In the genomic region with DNA sequence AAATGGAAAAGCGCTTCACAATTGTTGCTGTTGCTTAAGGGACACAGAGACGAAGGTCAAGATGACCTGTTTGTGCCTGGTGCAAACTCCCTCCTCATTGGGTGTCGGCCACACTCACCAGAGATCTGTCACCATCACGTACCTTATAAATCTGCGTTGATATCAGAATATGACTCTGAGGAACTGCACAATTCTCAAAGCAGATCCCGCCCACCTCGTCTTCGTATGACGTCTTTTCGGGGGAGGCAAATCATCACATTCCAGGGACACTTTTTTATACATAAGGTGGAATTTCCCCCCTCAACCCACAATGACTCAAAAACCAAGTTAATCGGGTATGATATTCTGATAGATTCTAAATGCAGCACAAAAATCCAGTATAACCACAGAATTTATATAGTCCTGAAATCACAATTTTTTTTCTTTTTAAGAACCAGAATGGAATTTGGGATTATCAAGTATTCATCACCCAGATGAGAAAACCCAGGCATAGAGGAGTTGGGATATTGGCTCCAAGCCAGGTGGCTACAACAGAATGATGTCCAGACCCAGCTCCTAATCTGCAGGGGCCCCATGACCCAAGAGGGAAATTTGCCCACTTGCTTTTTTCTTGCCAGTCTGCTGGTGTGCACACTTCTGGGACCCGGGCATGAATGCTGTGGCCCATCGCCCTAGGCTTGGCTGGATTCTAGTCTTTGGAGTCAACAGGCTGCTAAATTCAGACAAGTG, we compare ENCODE assay signal across 22 cellular contexts. TPM values are rescaled to one million over a fixed set of nuclear protein-coding genes. Genes with fewer than 3 reads are reported as not detected.
A peak's percentile ranks its signal among the peaks of the same experiment; 100 is the strongest.
DNase-seq lines count a peak whose midpoint lies in the region; ATAC-seq and TF ChIP-seq lines count a peak whose summit lies in the region.
"Had no signal": no experiment of that assay in that cellular context is flagged by ENCODE, and none has a peak within 500 bp of the region (broad histone marks: within the 10 kb centered on the region; RNA-seq: fewer than 3 reads in every experiment).

No MANE protein-coding gene starts in this region.

- peaks cover 7% of the 10 kb centered on the region for H3F3A ChIP-seq in neural progenitor cell (ENCODE audit: low read depth)

- DNase-seq in cardiac muscle cell (ENCODE audit: low read depth in 1 of 2, low spot score in 1 of 2) (peak; percentile 54 to 67), right cardiac atrium (no peak), HS-27A (ENCODE audit: low read depth) (peak; percentile 9), fibroblast of the aortic adventitia (ENCODE audit: low read depth) (peak; percentile 36), putamen (ENCODE audit: low spot score) (peak; percentile 77), neural progenitor cell (ENCODE audit: low spot score) (no peak), DMS53 treated with DMSO at 0.1 percent for 48 hours (lab: John Stamatoyannopoulos, UW; ENCODE audit: unreplicated experiment) (no peak), SIG-M5 (lab: John Stamatoyannopoulos, UW) (no peak)
- DNase-seq: 8988T, ACHN, Calu3, DND-41, HCEC 1CT, IMR-90, MM.1S, NCI-H1694, NCI-H2029 treated with DMSO at 0.1 percent for 48 hours, NCI-H2227 treated with DMSO at 0.1 percent for 48 hours, NCI-H526 treated with DMSO at 0.1 percent for 48 hours, PC-9 had no signal

- peaks cover 3% of the 10 kb centered on the region for H3K27me3 Mint-ChIP-seq in neural progenitor cell (ENCODE audit: insufficient read depth, low read depth)

- H3K4me3 Mint-ChIP-seq in neural progenitor cell, result no peak overlapping the region

- no peaks in the 10 kb centered on the region for H3K9me3 Mint-ChIP-seq in neural progenitor cell

- no peak overlapping the region for H2AFZ ChIP-seq in neural progenitor cell (replicated peaks)
- H2AFZ ChIP-seq: PC-9 had no signal

- no peak overlapping the region for H3K27ac Mint-ChIP-seq in neural progenitor cell

- no peak for ATAC-seq in right cardiac atrium
- ATAC-seq: Right ventricle myocardium inferior had no signal

- H3K36me3 Mint-ChIP-seq in neural progenitor cell, result no peaks in the 10 kb centered on the region

- H3K36me3 ChIP-seq in cardiac muscle cell (no peaks in the 10 kb centered on the region), neural progenitor cell (no peaks in the 10 kb centered on the region)

- H3K27ac ChIP-seq in cardiac muscle cell (no peak overlapping the region), right cardiac atrium (ENCODE audit: low read length) (no peak overlapping the region), neural progenitor cell (no peak overlapping the region)
- H3K27ac ChIP-seq: KMS-11, PC-9 had no signal

- no peak overlapping the region for H3K9ac ChIP-seq in neural progenitor cell
- H3K9ac ChIP-seq: KMS-11 had no signal

- intact Hi-C loops in right cardiac atrium (cut with DNase I), result loop anchor here in 1 of 4 donors (10.0 kb wide), 1 partner anchor 434 kb away; no protein-coding TSS in a partner anchor

- H3K4me3 ChIP-seq in cardiac muscle cell, result no peak overlapping the region
- H3K4me3 ChIP-seq in right cardiac atrium (ENCODE audit: low read length), result no peak overlapping the region
- no peak overlapping the region for H3K4me3 ChIP-seq in fibroblast of the aortic adventitia (ENCODE audit: low read depth, low read length)
- H3K4me3 ChIP-seq in neural progenitor cell, result no peak overlapping the region
- H3K4me3 ChIP-seq: PC-9 had no signal

- H4K20me1 ChIP-seq in neural progenitor cell (ENCODE audit: low read depth), result no peaks in the 10 kb centered on the region

- WGBS in right cardiac atrium, result 54% methylated on average over 13 of the region's 13 CpGs

- H3K4me2 ChIP-seq in neural progenitor cell, result no peak overlapping the region
- H3K4me2 ChIP-seq: KMS-11, PC-9 had no signal

- peaks cover 28% of the 10 kb centered on the region for H3K4me1 Mint-ChIP-seq in neural progenitor cell

- TF ChIP-seq CTCF in cardiac muscle cell (IDR thresholded peaks at IDR 0.05; ENCODE audit: low read depth, low read length) (no peak), fibroblast of the aortic adventitia (IDR thresholded peaks at IDR 0.05; ENCODE audit: insufficient read depth, low read length) (no peak), neural progenitor cell (IDR thresholded peaks at IDR 0.05) (no peak)

- no peaks in the 10 kb centered on the region for H3K27me3 ChIP-seq in cardiac muscle cell
- H3K27me3 ChIP-seq in right cardiac atrium (ENCODE audit: control insufficient read depth, insufficient read depth), result no peaks in the 10 kb centered on the region
- H3K27me3 ChIP-seq in neural progenitor cell, result no peaks in the 10 kb centered on the region

- H3K4me1 ChIP-seq in cardiac muscle cell (ENCODE audit: low read depth) (peaks cover 18% of the 10 kb centered on the region), right cardiac atrium (ENCODE audit: control insufficient read depth, insufficient read depth, low read length) (peaks cover 3% of the 10 kb centered on the region), neural progenitor cell (peaks cover 12% of the 10 kb centered on the region)

- H3K9me3 ChIP-seq in cardiac muscle cell (ENCODE audit: low read depth) (no peaks in the 10 kb centered on the region), right cardiac atrium (ENCODE audit: control insufficient read depth, low read length) (no peaks in the 10 kb centered on the region), neural progenitor cell (ENCODE audit: low read depth) (no peaks in the 10 kb centered on the region)

- H3K79me2 ChIP-seq in neural progenitor cell (ENCODE audit: low read depth), result no peaks in the 10 kb centered on the region

RNA-seq across cellular contexts. Expression of gene MTIF3, which starts 50.6 kb away (rescaled TPM):
- total RNA-seq in cardiac muscle cell (49.4 and 55.5 TPM in 2 replicates), right cardiac atrium (100 to 1,000 TPM; 102 to 157 (median 123) TPM), fibroblast of the aortic adventitia (ENCODE audit: low replicate concordance) (68.0 and 86.5 TPM in 2 replicates), neural progenitor cell (ENCODE audit: low replicate concordance) (47.0 and 65.8 TPM in 2 replicates)
- polyA plus RNA-seq in cardiac muscle cell (66.2 and 72.8 TPM in 2 replicates), right cardiac atrium (283 TPM)

Comparison
In these comparisons a context has a peak if more than half of its experiments do, and no peak if none do; other contexts are left out.
1. DNase-seq: peak in cardiac muscle cell (2 of 2), HS-27A (single experiment), fibroblast of the aortic adventitia (single experiment) and putamen (single experiment); none in right cardiac atrium (0 of 3), neural progenitor cell (single experiment), DMS53 treated with DMSO at 0.1 percent for 48 hours (single experiment) and SIG-M5 (single experiment).